ENCODE assay signal across 8 cellular contexts in genomic region chr16:75566889-75567255, GRCh38.
A peak's percentile ranks its signal among the peaks of the same experiment; 100 is the strongest.
DNase-seq lines count a peak whose midpoint lies in the region; ATAC-seq lines count a peak whose summit lies in the region.

No MANE protein-coding gene starts in this region.

- no peaks in the 10 kb centered on the region for H3K27me3 ChIP-seq in iPS-20b (ENCODE audit: insufficient read depth, low read length)

- peaks cover 38% of the 10 kb centered on the region for H3K36me3 ChIP-seq in iPS-20b (ENCODE audit: insufficient read depth, low read depth, low read length)

- in situ Hi-C loops in KBM-7 (cut with MboI; ENCODE audit: low pct_unique_long_range_greater_than_20kb, low sequenced_read_pairs): no loop called here

- peaks cover 15% of the 10 kb centered on the region for H3K4me1 ChIP-seq in iPS-20b (ENCODE audit: insufficient read depth, low read length)

- H3K27me3 Mint-ChIP-seq in activated naive CD8-positive, alpha-beta T cell treated with anti-CD3 and anti-CD28 coated beads, Interleukin-2, amount 50 U/mL, for 24 hours: peaks cover 2% of the 10 kb centered on the region

- DNase-seq in activated CD4-positive, alpha-beta T cell treated with anti-CD3 and anti-CD28 coated beads for 48 hours: peak; percentile 27
- no peak for DNase-seq in activated CD4-positive, alpha-beta T cell treated with anti-CD3 and anti-CD28 coated beads for 1 hour
- DNase-seq in KBM-7: peak; percentile 8
- peak; percentile 16 for DNase-seq in activated naive CD8-positive, alpha-beta T cell treated with anti-CD3 and anti-CD28 coated beads, Interleukin-2, amount 50 U/mL, for 24 hours
- no peak for DNase-seq in stimulated activated effector memory CD8-positive, alpha-beta T cell treated with anti-CD3 and anti-CD28 coated beads, Interleukin-12 subunit alpha, Interleukin-12 subunit beta, amount 100 ng/mL, for 72 hours (ENCODE audit: low spot score in 2 of 2)
- DNase-seq in NCI-H128 (lab: John Stamatoyannopoulos, UW; ENCODE audit: unreplicated experiment): no peak
- no peak for DNase-seq in SW480 (ENCODE audit: low spot score)

- no peak overlapping the region for H3K27ac ChIP-seq in iPS-20b (ENCODE audit: low read length)

- peaks cover 41% of the 10 kb centered on the region for H3K4me1 Mint-ChIP-seq in activated naive CD8-positive, alpha-beta T cell treated with anti-CD3 and anti-CD28 coated beads, Interleukin-2, amount 50 U/mL, for 24 hours
- H3K4me1 Mint-ChIP-seq in stimulated activated effector memory CD8-positive, alpha-beta T cell treated with anti-CD3 and anti-CD28 coated beads, Interleukin-12 subunit alpha, Interleukin-12 subunit beta, amount 100 ng/mL, for 72 hours: peaks cover 37% of the 10 kb centered on the region

- H3K4me3 Mint-ChIP-seq in activated naive CD8-positive, alpha-beta T cell treated with anti-CD3 and anti-CD28 coated beads, Interleukin-2, amount 50 U/mL, for 24 hours: peak overlapping the region; percentile 93
- H3K4me3 Mint-ChIP-seq in stimulated activated effector memory CD8-positive, alpha-beta T cell treated with anti-CD3 and anti-CD28 coated beads, Interleukin-12 subunit alpha, Interleukin-12 subunit beta, amount 100 ng/mL, for 72 hours: peak overlapping the region; percentile 84

- H3K9me3 Mint-ChIP-seq in activated naive CD8-positive, alpha-beta T cell treated with anti-CD3 and anti-CD28 coated beads, Interleukin-2, amount 50 U/mL, for 24 hours: no peaks in the 10 kb centered on the region
- H3K9me3 Mint-ChIP-seq in stimulated activated effector memory CD8-positive, alpha-beta T cell treated with anti-CD3 and anti-CD28 coated beads, Interleukin-12 subunit alpha, Interleukin-12 subunit beta, amount 100 ng/mL, for 72 hours: no peaks in the 10 kb centered on the region

- H3K36me3 Mint-ChIP-seq in activated naive CD8-positive, alpha-beta T cell treated with anti-CD3 and anti-CD28 coated beads, Interleukin-2, amount 50 U/mL, for 24 hours (ENCODE audit: low read depth): peaks cover 17% of the 10 kb centered on the region
- H3K36me3 Mint-ChIP-seq in stimulated activated effector memory CD8-positive, alpha-beta T cell treated with anti-CD3 and anti-CD28 coated beads, Interleukin-12 subunit alpha, Interleukin-12 subunit beta, amount 100 ng/mL, for 72 hours: peaks cover 49% of the 10 kb centered on the region

- peak overlapping the region; percentile 95 for H3K4me3 ChIP-seq in iPS-20b (ENCODE audit: low read length)

- H3K9ac ChIP-seq in iPS-20b (ENCODE audit: low read depth, low read length): peak overlapping the region; percentile 77; the same call in 1 of the 2 replicates

- peak overlapping the region; percentile 59 for H3K27ac Mint-ChIP-seq in activated naive CD8-positive, alpha-beta T cell treated with anti-CD3 and anti-CD28 coated beads, Interleukin-2, amount 50 U/mL, for 24 hours
- peak overlapping the region; percentile 77 for H3K27ac Mint-ChIP-seq in stimulated activated effector memory CD8-positive, alpha-beta T cell treated with anti-CD3 and anti-CD28 coated beads, Interleukin-12 subunit alpha, Interleukin-12 subunit beta, amount 100 ng/mL, for 72 hours

- ATAC-seq in activated naive CD8-positive, alpha-beta T cell treated with anti-CD3 and anti-CD28 coated beads, Interleukin-2, amount 50 U/mL, for 24 hours: no peak
- peak; percentile 11 for ATAC-seq in stimulated activated effector memory CD8-positive, alpha-beta T cell treated with anti-CD3 and anti-CD28 coated beads, Interleukin-12 subunit alpha, Interleukin-12 subunit beta, amount 100 ng/mL, for 72 hours

- H3K9me3 ChIP-seq in iPS-20b (ENCODE audit: insufficient read depth, low read depth, low read length): no peaks in the 10 kb centered on the region

Comparison
In these comparisons a context has a peak if more than half of its experiments do, and no peak if none do; other contexts are left out.
1. DNase-seq: peak in activated CD4-positive, alpha-beta T cell treated with anti-CD3 and anti-CD28 coated beads for 48 hours (single experiment), KBM-7 (single experiment) and activated naive CD8-positive, alpha-beta T cell treated with anti-CD3 and anti-CD28 coated beads, Interleukin-2, amount 50 U/mL, for 24 hours (single experiment); none in activated CD4-positive, alpha-beta T cell treated with anti-CD3 and anti-CD28 coated beads for 1 hour (single experiment), stimulated activated effector memory CD8-positive, alpha-beta T cell treated with anti-CD3 and anti-CD28 coated beads, Interleukin-12 subunit alpha, Interleukin-12 subunit beta, amount 100 ng/mL, for 72 hours (0 of 2), NCI-H128 (single experiment) and SW480 (single experiment).